17 cellular contexts compared by ENCODE assay signal in the genomic region with DNA sequence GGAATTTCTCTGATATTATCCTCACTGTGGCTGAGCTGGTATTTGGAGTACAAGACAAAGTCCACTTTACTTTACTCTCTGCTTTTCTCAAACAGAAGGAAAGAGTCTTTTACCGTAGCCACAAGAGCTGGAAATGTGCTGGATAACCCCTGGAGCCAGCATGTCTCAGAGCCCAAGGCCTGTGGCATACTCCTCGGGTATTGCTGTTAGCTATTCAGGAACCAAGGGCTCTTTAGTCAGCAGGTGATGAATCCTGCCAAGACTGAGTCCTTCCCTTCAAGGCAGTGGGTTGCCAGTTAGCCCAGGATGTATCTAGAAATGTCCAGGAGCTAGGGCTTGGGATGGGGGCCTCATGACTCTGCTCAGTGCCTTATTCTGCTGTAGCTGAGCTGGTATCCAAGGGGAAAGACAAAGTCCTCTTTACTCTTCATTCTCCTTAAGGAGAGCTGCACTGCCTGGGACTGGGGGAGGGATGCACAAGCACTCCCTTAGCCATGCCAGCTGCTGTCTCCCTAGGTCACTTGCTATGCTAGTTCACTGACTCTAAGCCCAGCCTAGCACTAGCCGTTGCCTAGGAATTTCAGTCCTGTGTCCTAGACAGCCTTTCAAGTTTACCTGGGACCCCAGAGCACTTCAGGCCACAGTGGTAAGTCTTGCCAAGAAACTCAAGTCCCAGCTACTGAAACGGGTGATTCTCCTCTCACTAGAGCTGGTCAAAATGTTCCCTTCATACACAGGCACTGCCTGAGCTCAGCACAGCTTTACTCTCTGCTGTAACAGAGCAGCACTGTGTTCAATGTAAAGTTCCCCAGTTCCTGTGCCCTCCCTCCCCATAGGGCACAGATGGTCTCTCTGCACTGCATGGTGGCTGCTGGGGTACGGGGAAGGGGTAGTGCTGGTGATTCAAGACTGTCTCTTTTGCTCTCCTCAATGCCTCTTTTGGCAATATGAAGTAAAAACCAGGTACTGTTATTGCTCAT.
"Had no signal": no experiment of that assay in that cellular context is flagged by ENCODE, and none has a peak within 500 bp of the region (broad histone marks: within the 10 kb centered on the region; RNA-seq: fewer than 3 reads in every experiment).

No MANE protein-coding gene starts in this region.

- H3K36me3 ChIP-seq: ascending aorta, spleen, transverse colon had no signal

- H3K4me1 Mint-ChIP-seq: activated naive CD4-positive, alpha-beta T cell treated with anti-CD3 and anti-CD28 coated beads, Interleukin-2, amount 50 U/mL, for 24 hours; naive thymus-derived CD8-positive, alpha-beta T cell had no signal

- ATAC-seq: activated T-cell treated with anti-CD3 and anti-CD28 coated beads, Interleukin-2, amount 50 U/mL, for 72 hours; left ventricle myocardium superior; naive thymus-derived CD8-positive, alpha-beta T cell; stimulated activated naive CD8-positive, alpha-beta T cell treated with anti-CD3 and anti-CD28 coated beads, Interleukin-15, Interleukin-2, amounts not matched to agents 100 U/mL and 50 U/mL, for 24 hours had no signal

- H3K9me3 ChIP-seq: ascending aorta, spleen, transverse colon had no signal

- H3K27ac Mint-ChIP-seq: activated naive CD4-positive, alpha-beta T cell treated with anti-CD3 and anti-CD28 coated beads, Interleukin-2, amount 50 U/mL, for 24 hours; activated T-cell treated with anti-CD3 and anti-CD28 coated beads, Interleukin-2, amount 50 U/mL, for 72 hours; naive thymus-derived CD8-positive, alpha-beta T cell had no signal

- H3K4me3 Mint-ChIP-seq: activated naive CD4-positive, alpha-beta T cell treated with anti-CD3 and anti-CD28 coated beads, Interleukin-2, amount 50 U/mL, for 24 hours; activated T-cell treated with anti-CD3 and anti-CD28 coated beads, Interleukin-2, amount 50 U/mL, for 72 hours; naive thymus-derived CD8-positive, alpha-beta T cell had no signal

- H3K27ac ChIP-seq: ascending aorta, coronary artery, spleen, transverse colon had no signal

- H3K4me3 ChIP-seq: ascending aorta, coronary artery, spleen, transverse colon had no signal

- H3K4me1 ChIP-seq: ascending aorta, spleen had no signal

- DNase-seq: activated CD4-positive, CD25-positive, alpha-beta regulatory T cell treated with anti-CD3 and anti-CD28 coated beads, Interleukin-2, amount 50 U/mL, for 72 hours; activated CD8-positive, alpha-beta memory T cell treated with anti-CD3 and anti-CD28 coated beads for 24 hours; activated effector memory CD4-positive, alpha-beta T cell treated with anti-CD3 and anti-CD28 coated beads, Interleukin-2, amount 50 U/mL, for 16 hours; activated T-cell treated with anti-CD3 and anti-CD28 coated beads, Interleukin-2, amount 50 U/mL, for 72 hours; head of caudate nucleus; left ventricle myocardium superior; naive thymus-derived CD8-positive, alpha-beta T cell; posterior cingulate gyrus; retina; spleen; stimulated activated CD8-positive, alpha-beta memory T cell treated with anti-CD3 and anti-CD28 coated beads, Interleukin-4, amount 100 ng/mL, for 48 hours; stimulated activated naive CD8-positive, alpha-beta T cell treated with anti-CD3 and anti-CD28 coated beads, Interleukin-15, Interleukin-2, amounts not matched to agents 100 U/mL and 50 U/mL, for 24 hours; substantia nigra; transverse colon had no signal

- H3K27me3 ChIP-seq: ascending aorta, spleen, transverse colon had no signal

- H3K36me3 Mint-ChIP-seq: activated naive CD4-positive, alpha-beta T cell treated with anti-CD3 and anti-CD28 coated beads, Interleukin-2, amount 50 U/mL, for 24 hours; naive thymus-derived CD8-positive, alpha-beta T cell had no signal
